ENCODE assay signal across 19 cellular contexts in the genomic region with DNA sequence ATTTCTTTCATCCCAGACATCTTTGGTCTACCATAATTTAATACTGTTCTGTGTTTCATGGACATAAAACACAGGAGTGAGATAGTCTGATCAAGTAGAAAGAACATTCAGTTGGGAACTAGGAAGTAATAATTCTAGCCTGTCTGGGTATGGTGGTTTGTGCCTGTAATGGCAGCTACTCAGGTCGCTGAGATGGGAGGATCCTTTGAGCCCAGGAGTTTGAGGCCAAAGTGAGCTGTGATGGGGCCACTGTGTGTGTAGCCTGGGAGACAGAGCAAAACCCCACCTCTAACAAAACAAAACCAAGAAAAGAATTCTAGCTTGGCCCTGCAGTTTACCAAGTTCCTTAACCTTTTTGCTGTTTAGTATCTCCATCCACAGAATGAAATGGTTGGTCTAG. TPM values are rescaled to one million over a fixed set of nuclear protein-coding genes. Genes with fewer than 3 reads are reported as not detected.
DNase-seq lines count a peak whose midpoint lies in the region; ATAC-seq, FAIRE-seq and TF ChIP-seq lines count a peak whose summit lies in the region.
"Had no signal": no experiment of that assay in that cellular context is flagged by ENCODE, and none has a peak within 500 bp of the region (broad histone marks: within the 10 kb centered on the region; RNA-seq: fewer than 3 reads in every experiment).

No MANE protein-coding gene starts in this region.

- intact Hi-C loops in K562 (cut with micrococcal nuclease): no loop called here

- no peak overlapping the region for H3K4me3 ChIP-seq in CD4-positive, CD25-positive, alpha-beta regulatory T cell (ENCODE audit: low read depth, low read length)
- no peak overlapping the region for H3K4me3 ChIP-seq in K562
- no peak overlapping the region for H3K4me3 ChIP-seq in small intestine (ENCODE audit: low read depth in 1 of 2, low read length in 2 of 2)
- H3K4me3 ChIP-seq: A549, GM23338, SJCRH30 had no signal

- H3K79me2 ChIP-seq in K562 (ENCODE audit: control insufficient read depth, insufficient read depth, low read length): no peaks in the 10 kb centered on the region

- H4K20me1 ChIP-seq in K562 (replicated peaks; ENCODE audit: control insufficient read depth, insufficient read depth, low read length): no peaks in the 10 kb centered on the region

- TF ChIP-seq EP300 in K562 (IDR thresholded peaks at IDR 0.05; ENCODE audit: low read length): no peak

- H2AFZ ChIP-seq in K562 (ENCODE audit: low read depth, low read length): no peak overlapping the region
- H2AFZ ChIP-seq: GM23338 had no signal

- H3K4me1 Mint-ChIP-seq in CD4-positive, CD25-positive, alpha-beta regulatory T cell: peaks cover 34 to 50% (median 39%) of the 10 kb centered on the region in 4 donors

- CTCF ChIA-PET in K562 (lab: Yijun Ruan, JAX; ENCODE audit: low intra/inter-chr PET ratio): no interaction called here

- no peak overlapping the region for H3K9ac ChIP-seq in K562 (ENCODE audit: insufficient read depth in 1 of 2, low read depth in 2 of 2, low read length in 2 of 2)

- DNase-seq in CD4-positive, CD25-positive, alpha-beta regulatory T cell: no peak
- no peak for DNase-seq in K562 (ENCODE audit: extremely low read depth in 1 of 4, low spot score in 3 of 4)
- DNase-seq in medulla oblongata (ENCODE audit: extremely low spot score): peak; percentile 22
- DNase-seq in HCEC 1CT: no peak
- DNase-seq in activated CD8-positive, alpha-beta memory T cell treated with anti-CD3 and anti-CD28 coated beads for 24 hours: no peak
- DNase-seq in effector CD4-positive, alpha-beta T cell: no peak
- no peak for DNase-seq in small intestine
- DNase-seq: NCI-H1436, NCI-H1930, NCI-H345, SJCRH30 had no signal

- no peak overlapping the region for H3K4me3 Mint-ChIP-seq in CD4-positive, CD25-positive, alpha-beta regulatory T cell
- H3K4me3 Mint-ChIP-seq: GM23338 had no signal

- no peak for TF ChIP-seq RAD21 in K562 (CRISPR knock-in tag; conservative IDR thresholded peaks at IDR 0.05 in 1 of 2, IDR thresholded peaks at IDR 0.05 in 1 of 2)

- TF ChIP-seq CTCF in K562 (IDR thresholded peaks at IDR 0.05 in 2 of 3, conservative IDR thresholded peaks at IDR 0.05 in 1 of 3; ENCODE audit: insufficient read depth in 2 of 3, low read depth in 1 of 3, low read length in 3 of 3): no peak

- no peaks in the 10 kb centered on the region for H3K9me3 Mint-ChIP-seq in CD4-positive, CD25-positive, alpha-beta regulatory T cell
- H3K9me3 Mint-ChIP-seq: GM23338 had no signal

- no peak for TF ChIP-seq POLR2A in K562 (conservative IDR thresholded peaks at IDR 0.05)

- WGBS in K562 (ENCODE audit: insufficient coverage, low coverage, missing lambda C conversion rate): 0% methylated on average over 1 of the region's 1 CpG
- 65 to 95% (median 89%) methylated on average over 1 of the region's 1 CpG for WGBS in small intestine, 3 donors

- H3K4me2 ChIP-seq in K562 (ENCODE audit: insufficient read depth, low read length): no peak overlapping the region
- H3K4me2 ChIP-seq: A549, GM23338 had no signal

- no peaks in the 10 kb centered on the region for H3K27me3 Mint-ChIP-seq in CD4-positive, CD25-positive, alpha-beta regulatory T cell

- no peaks in the 10 kb centered on the region for H3K27me3 ChIP-seq in CD4-positive, CD25-positive, alpha-beta regulatory T cell (ENCODE audit: control insufficient read depth, insufficient read depth, low read length)
- no peaks in the 10 kb centered on the region for H3K27me3 ChIP-seq in K562 (ENCODE audit: control insufficient read depth in 2 of 2, insufficient read depth in 2 of 2, low read length in 2 of 2)
- H3K27me3 ChIP-seq in small intestine (ENCODE audit: control insufficient read depth in 2 of 2, insufficient read depth in 2 of 2, low read length in 2 of 2): no peaks in the 10 kb centered on the region
- H3K27me3 ChIP-seq: SJCRH30 had no signal

- H3K36me3 Mint-ChIP-seq in CD4-positive, CD25-positive, alpha-beta regulatory T cell: peaks cover 54% of the 10 kb centered on the region

- POLR2A ChIA-PET in K562 (lab: Yijun Ruan, JAX): no interaction called here

- no TSS peak for BruUV-seq in K562 (replicated peaks; lab: Mats Ljungman, UMichigan)

- H3K4me1 ChIP-seq in CD4-positive, CD25-positive, alpha-beta regulatory T cell (ENCODE audit: control insufficient read depth, insufficient read depth, low read length, poor library complexity, severe bottlenecking): peaks cover 11% of the 10 kb centered on the region
- peaks cover 5 to 6% of the 10 kb centered on the region in 2 experiments; a peak in 3 of 5 replicates for H3K4me1 ChIP-seq in K562 (replicated peaks in 1 of 2; ENCODE audit: control insufficient read depth in 2 of 2, insufficient read depth in 2 of 2, low read length in 2 of 2)
- no peaks in the 10 kb centered on the region for H3K4me1 ChIP-seq in small intestine (ENCODE audit: control insufficient read depth in 2 of 2, insufficient read depth in 1 of 2, low read depth in 1 of 2, low read length in 1 of 2)

- FAIRE-seq in K562 (lab: Jason Lieb, UNC) (no peak), small intestine (lab: Jason Lieb, UNC) (no peak)
- FAIRE-seq: A549, D721Med, GM12891 had no signal

- no peaks in the 10 kb centered on the region for H3K9me1 ChIP-seq in K562 (ENCODE audit: control insufficient read depth, insufficient read depth, low read length)

- no peak overlapping the region for H3K27ac ChIP-seq in CD4-positive, CD25-positive, alpha-beta regulatory T cell (ENCODE audit: insufficient read depth, low read length, poor library complexity, severe bottlenecking)
- no peak overlapping the region for H3K27ac ChIP-seq in K562 (ENCODE audit: extremely low read depth, low read depth, low read length)
- H3K27ac ChIP-seq in small intestine (ENCODE audit: low read depth in 1 of 2, low read length in 1 of 2): no peak overlapping the region
- H3K27ac ChIP-seq: A549, HL-60, SJCRH30 had no signal

- in situ Hi-C loops in K562 (cut with MboI): no loop called here

- no peaks in the 10 kb centered on the region for H3K9me3 ChIP-seq in CD4-positive, CD25-positive, alpha-beta regulatory T cell (ENCODE audit: control insufficient read depth in 2 of 2, low read length in 2 of 2)
- H3K9me3 ChIP-seq in K562 (replicated peaks; ENCODE audit: control insufficient read depth, insufficient read depth, low read depth, low read length) (no peaks in the 10 kb centered on the region), small intestine (ENCODE audit: control insufficient read depth, low read depth) (no peaks in the 10 kb centered on the region)
- H3K9me3 ChIP-seq: A549, SJCRH30 had no signal

- peak overlapping the region in 2 of 3 donors; percentile 23 to 35 for H3K27ac Mint-ChIP-seq in CD4-positive, CD25-positive, alpha-beta regulatory T cell
- H3K27ac Mint-ChIP-seq: GM23338 had no signal

- no peak for ATAC-seq in CD4-positive, CD25-positive, alpha-beta regulatory T cell (ENCODE audit: low read depth in 2 of 2)
- ATAC-seq in HG02938 (IDR thresholded peaks at IDR 0.05; ENCODE audit: unreplicated experiment) (peak; percentile 33), K562 (peak; percentile 70)
- ATAC-seq: A549, GM23338, HCT116, Panc1 had no signal

- peaks cover 55% of the 10 kb centered on the region for H3K36me3 ChIP-seq in CD4-positive, CD25-positive, alpha-beta regulatory T cell (ENCODE audit: control insufficient read depth, insufficient read depth, low read length)
- H3K36me3 ChIP-seq in K562 (ENCODE audit: control insufficient read depth, insufficient read depth, low read length): peaks cover 7% of the 10 kb centered on the region; the same call in 2 of the 3 replicates
- no peaks in the 10 kb centered on the region for H3K36me3 ChIP-seq in small intestine (ENCODE audit: control insufficient read depth in 2 of 2, insufficient read depth in 2 of 2, low read length in 2 of 2)
- H3K36me3 ChIP-seq: SJCRH30 had no signal

TF ChIP-seq in K562, 482 proteins besides CTCF, POLR2A, EP300 and RAD21:
- TF ChIP-seq YY1 (IDR thresholded peaks at IDR 0.05; ENCODE audit: borderline replicate concordance in 1 of 3, control insufficient read depth in 1 of 3, extremely low read depth in 1 of 3, insufficient read depth in 3 of 3, insufficient read length in 1 of 3, insufficient replicate concordance in 2 of 3, low read depth in 1 of 3, low read length in 2 of 3): peak in 1 of 3 experiments; percentile 61
- no peak for TF ChIP-seq ZKSCAN8 (CRISPR knock-in tag; IDR thresholded peaks at IDR 0.05)
- TF ChIP-seq, protein P1, sequence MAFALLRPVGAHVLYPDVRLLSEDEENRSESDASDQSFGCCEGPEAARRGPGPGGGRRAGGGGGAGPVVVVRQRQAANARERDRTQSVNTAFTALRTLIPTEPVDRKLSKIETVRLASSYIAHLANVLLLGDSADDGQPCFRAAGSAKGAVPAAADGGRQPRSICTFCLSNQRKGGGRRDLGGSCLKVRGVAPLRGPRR (CRISPR knock-in tag; IDR thresholded peaks at IDR 0.05): no peak
- TF ChIP-seq PURB (CRISPR knock-in tag; IDR thresholded peaks at IDR 0.05; ENCODE audit: low read depth): no peak

RNA-seq across cellular contexts. Expression of a gene that starts 36.8 kb away (rescaled TPM):
- 185 TPM for total RNA-seq in CD4-positive, CD25-positive, alpha-beta regulatory T cell
- 10 to 100 TPM in 1 of 4 donors, 1 to 10 TPM in 3; 5.7 to 11.0 (median 7.9) TPM for polyA plus RNA-seq in CD4-positive, CD25-positive, alpha-beta regulatory T cell
- total RNA-seq in K562 (2011; cell fraction: chromatin; rRNA removed; ENCODE audit: low replicate concordance): 17.0 and 36.6 TPM in 2 replicates
- total RNA-seq in K562 (2011; cell fraction: nucleolus; rRNA removed): 7.0 and 8.9 TPM in 2 replicates
- 18.3 and 30.8 TPM in 2 replicates for total RNA-seq in K562 (2011; cell fraction: nucleoplasm; rRNA removed)
- 9.6 and 10.4 TPM in 2 replicates for total RNA-seq in K562 (2014; rRNA removed)
- 12.6 and 13.5 TPM in 2 replicates for total RNA-seq in K562 (2014; rRNA removed; fragmentation: Illumina TruSeq; extraction: Trizol)
- total RNA-seq in K562 (2015; rRNA removed; fragmentation: Illumina TruSeq; extraction: Trizol): 11.6 and 12.2 TPM in 2 replicates
- 12.6 and 13.2 TPM in 2 replicates for total RNA-seq in K562 (2021)
- 8.9 and 11.3 TPM in 2 replicates for polyA plus RNA-seq in K562 (2011; rRNA removed)
- 2.3 and 4.7 TPM in 2 replicates for polyA plus RNA-seq in K562 (2011; cell fraction: cytosol; rRNA removed)
- polyA plus RNA-seq in K562 (2011; cell fraction: nucleus; rRNA removed): 13.5 and 13.7 TPM in 2 replicates
- polyA plus RNA-seq in K562 (2012): 7.3 and 18.2 TPM in 2 replicates
- 11.0 and 14.9 TPM in 2 replicates for polyA plus RNA-seq in K562 (2014; fragmentation: Illumina TruSeq; extraction: Trizol)
- polyA plus RNA-seq in K562 (2014; fragmentation: Nextera tagmentation; extraction: Ambion mirVana): 1 to 10 TPM; 3.3 to 3.5 TPM
- 10.9 and 13.2 TPM in 2 replicates for polyA plus RNA-seq in K562 (2014; rRNA removed)
- polyA minus RNA-seq in K562 (2011; rRNA and poly(A)+ RNA removed): 11.3 and 12.9 TPM in 2 replicates
- 6.2 and 7.0 TPM in 2 replicates for polyA minus RNA-seq in K562 (2011; cell fraction: cytosol; rRNA and poly(A)+ RNA removed)
- polyA minus RNA-seq in K562 (2011; cell fraction: nucleus; rRNA and poly(A)+ RNA removed): 8.2 and 13.6 TPM in 2 replicates
- polyA plus RNA-seq in small intestine: 10 to 100 TPM in 2 of 3 donors, 1 to 10 TPM in 1; 7.1 to 28.0 (median 23.5) TPM

Comparison
In these comparisons a context has a peak if more than half of its experiments do, and no peak if none do; other contexts are left out.
1. ATAC-seq: peak in HG02938 (single experiment) and K562 (single experiment); none in CD4-positive, CD25-positive, alpha-beta regulatory T cell (0 of 2).